Comparison of ENCODE assay signal across 29 cellular contexts in genomic region chr12:4108803-4109345, GRCh38.
DNase-seq lines count a peak whose midpoint lies in the region; ATAC-seq lines count a peak whose summit lies in the region.
"Had no signal": no experiment of that assay in that cellular context is flagged by ENCODE, and none has a peak within 500 bp of the region (broad histone marks: within the 10 kb centered on the region; RNA-seq: fewer than 3 reads in every experiment).

No MANE protein-coding gene starts in this region.

- H3K4me1 ChIP-seq in GM23248 (ENCODE audit: insufficient read depth): no peaks in the 10 kb centered on the region
- H3K4me1 ChIP-seq: breast epithelium, gastrocnemius medialis, uterus had no signal

- H3K9me3 ChIP-seq in GM23248 (ENCODE audit: low read depth): no peaks in the 10 kb centered on the region
- H3K9me3 ChIP-seq: breast epithelium, gastrocnemius medialis, left ventricle myocardium inferior, thoracic aorta, uterus had no signal

- H3K27ac ChIP-seq in GM23248: no peak overlapping the region
- H3K27ac ChIP-seq: breast epithelium, coronary artery, gastrocnemius medialis, left ventricle myocardium inferior, thoracic aorta, uterus had no signal

- H3K9ac ChIP-seq in GM23248: no peak overlapping the region

- no peaks in the 10 kb centered on the region for H3K36me3 ChIP-seq in GM23248 (ENCODE audit: low read depth)
- H3K36me3 ChIP-seq: breast epithelium, gastrocnemius medialis, left ventricle myocardium inferior, thoracic aorta, uterus had no signal

- no peaks in the 10 kb centered on the region for H4K20me1 ChIP-seq in GM23248 (ENCODE audit: insufficient read depth)

- no peak overlapping the region for H2AFZ ChIP-seq in GM23248

- DNase-seq in T-helper 2 cell treated with Interferon-gamma antibody and Interleukin-4, amounts not matched to agents 5 μg/mL and 100 μg/mL, for 36 hours (ENCODE audit: low spot score): no peak
- DNase-seq in T-helper 2 cell: no peak
- DNase-seq in GM23248: peak; percentile 7
- peak; percentile 4 for DNase-seq in amniotic epithelial cell (ENCODE audit: low read depth)
- DNase-seq in left lobe of liver (ENCODE audit: low spot score): peak; percentile 16
- no peak for DNase-seq in NK-92 (lab: John Stamatoyannopoulos, UW; ENCODE audit: unreplicated experiment)
- DNase-seq in activated T-helper 2 cell treated with anti-CD3 and anti-CD28 coated beads, Interferon-gamma antibody, Interleukin-2, Interleukin-4, amounts not matched to agents 10 μg/mL and 5 μg/mL and 100 μg/mL, durations not matched to agents 14 hours and 24 hours and 36 hours (ENCODE audit: low spot score): no peak
- DNase-seq: 8988T; activated CD4-positive, alpha-beta T cell treated with anti-CD3 and anti-CD28 coated beads for 1 hour; CD4-positive, CD25-positive, alpha-beta regulatory T cell; effector memory CD8-positive, alpha-beta T cell; gastrocnemius medialis; left ventricle myocardium inferior; naive B cell; NCI-H1105; NCI-H187 treated with DMSO at 0.1 percent for 48 hours; NCI-H2171 treated with DMSO at 0.1 percent for 48 hours; NCI-H526; nucleus accumbens; SHP77 treated with DMSO at 0.1 percent for 48 hours; uterus had no signal

- intact Hi-C loops in activated T-helper 2 cell treated with anti-CD3 and anti-CD28 coated beads, Interferon-gamma antibody, Interleukin-2, Interleukin-4, amounts not matched to agents 10 μg/mL and 5 μg/mL and 100 μg/mL, durations not matched to agents 14 hours and 24 hours and 36 hours (cut with micrococcal nuclease): loop anchor here (5.0 kb wide), 1 partner anchor 222 kb away; no protein-coding TSS in a partner anchor

- no peaks in the 10 kb centered on the region for H3K27me3 Mint-ChIP-seq in T-helper 2 cell treated with Interferon-gamma antibody and Interleukin-4, amounts not matched to agents 5 μg/mL and 100 μg/mL, for 36 hours (ENCODE audit: low read depth)
- H3K27me3 Mint-ChIP-seq in activated T-helper 2 cell treated with anti-CD3 and anti-CD28 coated beads, Interferon-gamma antibody, Interleukin-2, Interleukin-4, amounts not matched to agents 10 μg/mL and 5 μg/mL and 100 μg/mL, durations not matched to agents 14 hours and 24 hours and 36 hours (ENCODE audit: low read depth): peaks cover under 1% of the 10 kb centered on the region
- H3K27me3 Mint-ChIP-seq: activated naive CD4-positive, alpha-beta T cell treated with anti-CD3 and anti-CD28 coated beads, Interleukin-2, amount 50 U/mL, for 24 hours; CD4-positive, CD25-positive, alpha-beta regulatory T cell; stimulated activated naive CD8-positive, alpha-beta T cell treated with anti-CD3 and anti-CD28 coated beads, Interleukin-15, Interleukin-2, amounts not matched to agents 100 ng/mL and 50 ng/mL, for 24 hours had no signal

- H3K36me3 Mint-ChIP-seq in T-helper 2 cell treated with Interferon-gamma antibody and Interleukin-4, amounts not matched to agents 5 μg/mL and 100 μg/mL, for 36 hours (ENCODE audit: low read depth): peaks cover 1% of the 10 kb centered on the region
- H3K36me3 Mint-ChIP-seq in activated T-helper 2 cell treated with anti-CD3 and anti-CD28 coated beads, Interferon-gamma antibody, Interleukin-2, Interleukin-4, amounts not matched to agents 10 μg/mL and 5 μg/mL and 100 μg/mL, durations not matched to agents 14 hours and 24 hours and 36 hours (ENCODE audit: low read depth): no peaks in the 10 kb centered on the region
- H3K36me3 Mint-ChIP-seq: activated naive CD4-positive, alpha-beta T cell treated with anti-CD3 and anti-CD28 coated beads, Interleukin-2, amount 50 U/mL, for 24 hours; CD4-positive, CD25-positive, alpha-beta regulatory T cell; naive B cell had no signal

- peak overlapping the region; percentile 57 for H3K27ac Mint-ChIP-seq in T-helper 2 cell treated with Interferon-gamma antibody and Interleukin-4, amounts not matched to agents 5 μg/mL and 100 μg/mL, for 36 hours
- H3K27ac Mint-ChIP-seq in activated T-helper 2 cell treated with anti-CD3 and anti-CD28 coated beads, Interferon-gamma antibody, Interleukin-2, Interleukin-4, amounts not matched to agents 10 μg/mL and 5 μg/mL and 100 μg/mL, durations not matched to agents 14 hours and 24 hours and 36 hours: no peak overlapping the region
- H3K27ac Mint-ChIP-seq: activated naive CD4-positive, alpha-beta T cell treated with anti-CD3 and anti-CD28 coated beads, Interleukin-2, amount 50 U/mL, for 24 hours; activated T-helper 1 cell treated with anti-CD3 and anti-CD28 coated beads, Interleukin-12 subunit alpha, Interleukin-12 subunit beta, Interleukin-2, Interleukin-4 antibody, amounts not matched to agents 30 ng/mL and 10 ng/mL and 1 ng/mL, durations not matched to agents 14 hours and 24 hours and 36 hours had no signal

- ATAC-seq in left lobe of liver (no peak), GM21526 (IDR thresholded peaks at IDR 0.05; ENCODE audit: low FRiP score, unreplicated experiment) (no peak)
- ATAC-seq: effector memory CD8-positive, alpha-beta T cell; gastrocnemius medialis; Panc1 had no signal

- no peak overlapping the region for H3K4me3 Mint-ChIP-seq in T-helper 2 cell treated with Interferon-gamma antibody and Interleukin-4, amounts not matched to agents 5 μg/mL and 100 μg/mL, for 36 hours
- no peak overlapping the region for H3K4me3 Mint-ChIP-seq in activated T-helper 2 cell treated with anti-CD3 and anti-CD28 coated beads, Interferon-gamma antibody, Interleukin-2, Interleukin-4, amounts not matched to agents 10 μg/mL and 5 μg/mL and 100 μg/mL, durations not matched to agents 14 hours and 24 hours and 36 hours (ENCODE audit: low read depth)
- H3K4me3 Mint-ChIP-seq: activated naive CD4-positive, alpha-beta T cell treated with anti-CD3 and anti-CD28 coated beads, Interleukin-2, amount 50 U/mL, for 24 hours; activated T-helper 1 cell treated with anti-CD3 and anti-CD28 coated beads, Interleukin-12 subunit alpha, Interleukin-12 subunit beta, Interleukin-2, Interleukin-4 antibody, amounts not matched to agents 30 ng/mL and 10 ng/mL and 1 ng/mL, durations not matched to agents 14 hours and 24 hours and 36 hours; CD4-positive, CD25-positive, alpha-beta regulatory T cell; effector memory CD8-positive, alpha-beta T cell; naive B cell; stimulated activated naive CD8-positive, alpha-beta T cell treated with anti-CD3 and anti-CD28 coated beads, Interleukin-15, Interleukin-2, amounts not matched to agents 100 ng/mL and 50 ng/mL, for 24 hours had no signal

- no peak overlapping the region for H3K4me2 ChIP-seq in GM23248 (ENCODE audit: unreplicated experiment)

- H3K9me2 ChIP-seq in GM23248 (ENCODE audit: insufficient read depth): no peaks in the 10 kb centered on the region

- no peaks in the 10 kb centered on the region for H3F3A ChIP-seq in GM23248 (ENCODE audit: insufficient read depth)

- in situ Hi-C loops in GM23248 (cut with MboI): no loop called here

- H3K4me3 ChIP-seq in GM23248: no peak overlapping the region
- H3K4me3 ChIP-seq: breast epithelium, coronary artery, gastrocnemius medialis, left ventricle myocardium inferior, thoracic aorta, uterus had no signal

- peaks cover 6% of the 10 kb centered on the region; the same call in 1 of the 2 replicates for H3K27me3 ChIP-seq in GM23248 (replicated peaks; ENCODE audit: insufficient read depth)
- H3K27me3 ChIP-seq: uterus had no signal

- no peaks in the 10 kb centered on the region for H3K9me3 Mint-ChIP-seq in T-helper 2 cell treated with Interferon-gamma antibody and Interleukin-4, amounts not matched to agents 5 μg/mL and 100 μg/mL, for 36 hours
- no peaks in the 10 kb centered on the region for H3K9me3 Mint-ChIP-seq in activated T-helper 2 cell treated with anti-CD3 and anti-CD28 coated beads, Interferon-gamma antibody, Interleukin-2, Interleukin-4, amounts not matched to agents 10 μg/mL and 5 μg/mL and 100 μg/mL, durations not matched to agents 14 hours and 24 hours and 36 hours
- H3K9me3 Mint-ChIP-seq: activated naive CD4-positive, alpha-beta T cell treated with anti-CD3 and anti-CD28 coated beads, Interleukin-2, amount 50 U/mL, for 24 hours; activated T-helper 1 cell treated with anti-CD3 and anti-CD28 coated beads, Interleukin-12 subunit alpha, Interleukin-12 subunit beta, Interleukin-2, Interleukin-4 antibody, amounts not matched to agents 30 ng/mL and 10 ng/mL and 1 ng/mL, durations not matched to agents 14 hours and 24 hours and 36 hours; effector memory CD8-positive, alpha-beta T cell; stimulated activated naive CD8-positive, alpha-beta T cell treated with anti-CD3 and anti-CD28 coated beads, Interleukin-15, Interleukin-2, amounts not matched to agents 100 ng/mL and 50 ng/mL, for 24 hours had no signal

- H3K4me1 Mint-ChIP-seq in T-helper 2 cell treated with Interferon-gamma antibody and Interleukin-4, amounts not matched to agents 5 μg/mL and 100 μg/mL, for 36 hours (ENCODE audit: low read depth): peaks cover 58% of the 10 kb centered on the region
- peaks cover 63% of the 10 kb centered on the region for H3K4me1 Mint-ChIP-seq in activated T-helper 2 cell treated with anti-CD3 and anti-CD28 coated beads, Interferon-gamma antibody, Interleukin-2, Interleukin-4, amounts not matched to agents 10 μg/mL and 5 μg/mL and 100 μg/mL, durations not matched to agents 14 hours and 24 hours and 36 hours (ENCODE audit: low read depth)

- H3K79me2 ChIP-seq in GM23248 (ENCODE audit: insufficient read depth): no peaks in the 10 kb centered on the region

- 53 to 55% methylated on average over 5 of the region's 5 CpGs for WGBS in GM23248 (ENCODE audit: low coverage in 1 of 2, low lambda C conversion rate in 2 of 2, missing lambda C conversion rate in 2 of 2), 2 experiments

Comparison
In these comparisons a context has a peak if more than half of its experiments do, and no peak if none do; other contexts are left out.
1. DNase-seq: peak in GM23248 (single experiment), amniotic epithelial cell (single experiment) and left lobe of liver (single experiment); none in T-helper 2 cell treated with Interferon-gamma antibody and Interleukin-4, amounts not matched to agents 5 μg/mL and 100 μg/mL, for 36 hours (single experiment), T-helper 2 cell (0 of 5), NK-92 (single experiment) and activated T-helper 2 cell treated with anti-CD3 and anti-CD28 coated beads, Interferon-gamma antibody, Interleukin-2, Interleukin-4, amounts not matched to agents 10 μg/mL and 5 μg/mL and 100 μg/mL, durations not matched to agents 14 hours and 24 hours and 36 hours (single experiment).